1 cellular context compared by ENCODE assay signal in the genomic region with DNA sequence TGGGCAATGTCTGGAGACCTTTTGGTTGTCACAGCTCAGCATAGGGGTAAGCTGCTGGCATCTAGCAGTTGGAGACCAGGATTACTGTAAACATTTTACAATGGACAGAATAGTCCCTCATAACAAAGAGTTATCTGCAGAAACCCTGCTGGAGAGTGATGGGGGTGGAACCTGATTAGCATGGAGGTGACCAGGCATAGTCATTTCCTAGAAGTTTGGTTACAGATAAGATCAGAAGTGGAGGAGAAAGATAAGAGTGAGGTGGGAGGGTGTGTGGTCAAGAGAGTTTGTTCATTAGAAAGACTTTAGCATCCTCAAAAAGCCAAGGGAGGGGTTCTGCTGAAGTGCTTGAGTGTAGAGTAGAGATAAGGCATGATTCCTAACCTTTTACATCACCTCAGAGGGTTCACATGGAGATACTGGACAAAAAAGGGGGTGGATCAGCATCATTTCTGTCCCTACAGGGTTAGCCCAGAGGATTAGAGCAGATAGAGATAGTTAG.
A peak's percentile ranks its signal among the peaks of the same experiment; 100 is the strongest.
TF ChIP-seq lines count a peak whose summit lies in the region.

No MANE protein-coding gene starts in this region.

TF ChIP-seq in HEK293, 187 proteins besides CTCF, POLR2A, EP300 and RAD21 (continued from another document and continues in another):
- TF ChIP-seq, protein P1, sequence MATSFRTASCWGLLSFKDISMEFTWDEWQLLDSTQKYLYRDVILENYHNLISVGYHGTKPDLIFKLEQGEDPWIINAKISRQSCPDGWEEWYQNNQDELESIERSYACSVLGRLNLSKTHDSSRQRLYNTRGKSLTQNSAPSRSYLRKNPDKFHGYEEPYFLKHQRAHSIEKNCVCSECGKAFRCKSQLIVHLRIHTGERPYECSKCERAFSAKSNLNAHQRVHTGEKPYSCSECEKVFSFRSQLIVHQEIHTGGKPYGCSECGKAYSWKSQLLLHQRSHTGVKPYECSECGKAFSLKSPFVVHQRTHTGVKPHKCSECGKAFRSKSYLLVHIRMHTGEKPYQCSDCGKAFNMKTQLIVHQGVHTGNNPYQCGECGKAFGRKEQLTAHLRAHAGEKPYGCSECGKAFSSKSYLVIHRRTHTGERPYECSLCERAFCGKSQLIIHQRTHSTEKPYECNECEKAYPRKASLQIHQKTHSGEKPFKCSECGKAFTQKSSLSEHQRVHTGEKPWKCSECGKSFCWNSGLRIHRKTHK (tag by site-specific recombination; IDR thresholded peaks at IDR 0.05), result no peak
- no peak for TF ChIP-seq ZNF48 (tag by site-specific recombination; IDR thresholded peaks at IDR 0.05)
- TF ChIP-seq, protein P2, sequence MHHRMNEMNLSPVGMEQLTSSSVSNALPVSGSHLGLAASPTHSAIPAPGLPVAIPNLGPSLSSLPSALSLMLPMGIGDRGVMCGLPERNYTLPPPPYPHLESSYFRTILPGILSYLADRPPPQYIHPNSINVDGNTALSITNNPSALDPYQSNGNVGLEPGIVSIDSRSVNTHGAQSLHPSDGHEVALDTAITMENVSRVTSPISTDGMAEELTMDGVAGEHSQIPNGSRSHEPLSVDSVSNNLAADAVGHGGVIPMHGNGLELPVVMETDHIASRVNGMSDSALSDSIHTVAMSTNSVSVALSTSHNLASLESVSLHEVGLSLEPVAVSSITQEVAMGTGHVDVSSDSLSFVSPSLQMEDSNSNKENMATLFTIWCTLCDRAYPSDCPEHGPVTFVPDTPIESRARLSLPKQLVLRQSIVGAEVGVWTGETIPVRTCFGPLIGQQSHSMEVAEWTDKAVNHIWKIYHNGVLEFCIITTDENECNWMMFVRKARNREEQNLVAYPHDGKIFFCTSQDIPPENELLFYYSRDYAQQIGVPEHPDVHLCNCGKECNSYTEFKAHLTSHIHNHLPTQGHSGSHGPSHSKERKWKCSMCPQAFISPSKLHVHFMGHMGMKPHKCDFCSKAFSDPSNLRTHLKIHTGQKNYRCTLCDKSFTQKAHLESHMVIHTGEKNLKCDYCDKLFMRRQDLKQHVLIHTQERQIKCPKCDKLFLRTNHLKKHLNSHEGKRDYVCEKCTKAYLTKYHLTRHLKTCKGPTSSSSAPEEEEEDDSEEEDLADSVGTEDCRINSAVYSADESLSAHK (tag by site-specific recombination; IDR thresholded peaks at IDR 0.05), result no peak
- TF ChIP-seq, protein P3, sequence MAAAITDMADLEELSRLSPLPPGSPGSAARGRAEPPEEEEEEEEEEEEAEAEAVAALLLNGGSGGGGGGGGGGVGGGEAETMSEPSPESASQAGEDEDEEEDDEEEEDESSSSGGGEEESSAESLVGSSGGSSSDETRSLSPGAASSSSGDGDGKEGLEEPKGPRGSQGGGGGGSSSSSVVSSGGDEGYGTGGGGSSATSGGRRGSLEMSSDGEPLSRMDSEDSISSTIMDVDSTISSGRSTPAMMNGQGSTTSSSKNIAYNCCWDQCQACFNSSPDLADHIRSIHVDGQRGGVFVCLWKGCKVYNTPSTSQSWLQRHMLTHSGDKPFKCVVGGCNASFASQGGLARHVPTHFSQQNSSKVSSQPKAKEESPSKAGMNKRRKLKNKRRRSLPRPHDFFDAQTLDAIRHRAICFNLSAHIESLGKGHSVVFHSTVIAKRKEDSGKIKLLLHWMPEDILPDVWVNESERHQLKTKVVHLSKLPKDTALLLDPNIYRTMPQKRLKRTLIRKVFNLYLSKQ (tag by site-specific recombination; IDR thresholded peaks at IDR 0.05; ENCODE audit: borderline replicate concordance), result no peak
- no peak for TF ChIP-seq ZNF837 (tag by site-specific recombination; IDR thresholded peaks at IDR 0.05)
- TF ChIP-seq, protein P4, sequence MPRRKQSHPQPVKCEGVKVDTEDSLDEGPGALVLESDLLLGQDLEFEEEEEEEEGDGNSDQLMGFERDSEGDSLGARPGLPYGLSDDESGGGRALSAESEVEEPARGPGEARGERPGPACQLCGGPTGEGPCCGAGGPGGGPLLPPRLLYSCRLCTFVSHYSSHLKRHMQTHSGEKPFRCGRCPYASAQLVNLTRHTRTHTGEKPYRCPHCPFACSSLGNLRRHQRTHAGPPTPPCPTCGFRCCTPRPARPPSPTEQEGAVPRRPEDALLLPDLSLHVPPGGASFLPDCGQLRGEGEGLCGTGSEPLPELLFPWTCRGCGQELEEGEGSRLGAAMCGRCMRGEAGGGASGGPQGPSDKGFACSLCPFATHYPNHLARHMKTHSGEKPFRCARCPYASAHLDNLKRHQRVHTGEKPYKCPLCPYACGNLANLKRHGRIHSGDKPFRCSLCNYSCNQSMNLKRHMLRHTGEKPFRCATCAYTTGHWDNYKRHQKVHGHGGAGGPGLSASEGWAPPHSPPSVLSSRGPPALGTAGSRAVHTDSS (tag by site-specific recombination; IDR thresholded peaks at IDR 0.05), result no peak
- TF ChIP-seq KLF7 (tag by site-specific recombination; IDR thresholded peaks at IDR 0.05; ENCODE audit: borderline replicate concordance), result no peak
- 0 out of 2 replicates have a peak, but pooled peaks have one; percentile 47 for TF ChIP-seq ZBTB21 (tag by site-specific recombination; IDR thresholded peaks at IDR 0.05)
- TF ChIP-seq TRIM28 (IDR thresholded peaks at IDR 0.05; ENCODE audit: borderline replicate concordance, low read length), result no peak
- TF ChIP-seq SP3 (tag by site-specific recombination; IDR thresholded peaks at IDR 0.05), result no peak
- TF ChIP-seq, protein P5, sequence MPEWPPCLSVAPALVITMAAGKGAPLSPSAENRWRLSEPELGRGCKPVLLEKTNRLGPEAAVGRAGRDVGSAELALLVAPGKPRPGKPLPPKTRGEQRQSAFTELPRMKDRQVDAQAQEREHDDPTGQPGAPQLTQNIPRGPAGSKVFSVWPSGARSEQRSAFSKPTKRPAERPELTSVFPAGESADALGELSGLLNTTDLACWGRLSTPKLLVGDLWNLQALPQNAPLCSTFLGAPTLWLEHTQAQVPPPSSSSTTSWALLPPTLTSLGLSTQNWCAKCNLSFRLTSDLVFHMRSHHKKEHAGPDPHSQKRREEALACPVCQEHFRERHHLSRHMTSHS (tag by site-specific recombination; IDR thresholded peaks at IDR 0.05), result no peak
- no peak for TF ChIP-seq ZNF76 (tag by site-specific recombination; IDR thresholded peaks at IDR 0.05; ENCODE audit: borderline replicate concordance, low read depth)
- no peak for TF ChIP-seq ZNF223 (tag by site-specific recombination; IDR thresholded peaks at IDR 0.05)
- TF ChIP-seq, protein P6, sequence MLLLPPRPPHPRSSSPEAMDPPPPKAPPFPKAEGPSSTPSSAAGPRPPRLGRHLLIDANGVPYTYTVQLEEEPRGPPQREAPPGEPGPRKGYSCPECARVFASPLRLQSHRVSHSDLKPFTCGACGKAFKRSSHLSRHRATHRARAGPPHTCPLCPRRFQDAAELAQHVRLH (tag by site-specific recombination; IDR thresholded peaks at IDR 0.05), result no peak
- TF ChIP-seq, protein P7, sequence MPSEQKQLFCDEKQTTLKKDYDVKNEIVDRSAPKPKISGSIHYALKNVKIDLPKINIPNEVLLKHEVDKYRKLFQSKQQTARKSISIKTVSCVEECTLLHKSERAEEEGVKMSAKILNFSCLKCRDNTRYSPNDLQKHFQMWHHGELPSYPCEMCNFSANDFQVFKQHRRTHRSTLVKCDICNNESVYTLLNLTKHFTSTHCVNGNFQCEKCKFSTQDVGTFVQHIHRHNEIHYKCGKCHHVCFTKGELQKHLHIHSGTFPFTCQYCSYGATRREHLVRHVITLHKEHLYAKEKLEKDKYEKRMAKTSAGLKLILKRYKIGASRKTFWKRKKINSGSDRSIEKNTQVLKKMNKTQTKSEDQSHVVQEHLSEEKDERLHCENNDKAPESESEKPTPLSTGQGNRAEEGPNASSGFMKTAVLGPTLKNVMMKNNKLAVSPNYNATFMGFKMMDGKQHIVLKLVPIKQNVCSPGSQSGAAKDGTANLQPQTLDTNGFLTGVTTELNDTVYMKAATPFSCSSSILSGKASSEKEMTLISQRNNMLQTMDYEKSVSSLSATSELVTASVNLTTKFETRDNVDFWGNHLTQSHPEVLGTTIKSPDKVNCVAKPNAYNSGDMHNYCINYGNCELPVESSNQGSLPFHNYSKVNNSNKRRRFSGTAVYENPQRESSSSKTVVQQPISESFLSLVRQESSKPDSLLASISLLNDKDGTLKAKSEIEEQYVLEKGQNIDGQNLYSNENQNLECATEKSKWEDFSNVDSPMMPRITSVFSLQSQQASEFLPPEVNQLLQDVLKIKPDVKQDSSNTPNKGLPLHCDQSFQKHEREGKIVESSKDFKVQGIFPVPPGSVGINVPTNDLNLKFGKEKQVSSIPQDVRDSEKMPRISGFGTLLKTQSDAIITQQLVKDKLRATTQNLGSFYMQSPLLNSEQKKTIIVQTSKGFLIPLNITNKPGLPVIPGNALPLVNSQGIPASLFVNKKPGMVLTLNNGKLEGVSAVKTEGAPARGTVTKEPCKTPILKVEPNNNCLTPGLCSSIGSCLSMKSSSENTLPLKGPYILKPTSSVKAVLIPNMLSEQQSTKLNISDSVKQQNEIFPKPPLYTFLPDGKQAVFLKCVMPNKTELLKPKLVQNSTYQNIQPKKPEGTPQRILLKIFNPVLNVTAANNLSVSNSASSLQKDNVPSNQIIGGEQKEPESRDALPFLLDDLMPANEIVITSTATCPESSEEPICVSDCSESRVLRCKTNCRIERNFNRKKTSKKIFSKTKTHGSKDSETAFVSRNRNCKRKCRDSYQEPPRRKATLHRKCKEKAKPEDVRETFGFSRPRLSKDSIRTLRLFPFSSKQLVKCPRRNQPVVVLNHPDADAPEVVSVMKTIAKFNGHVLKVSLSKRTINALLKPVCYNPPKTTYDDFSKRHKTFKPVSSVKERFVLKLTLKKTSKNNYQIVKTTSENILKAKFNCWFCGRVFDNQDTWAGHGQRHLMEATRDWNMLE (tag by site-specific recombination; conservative IDR thresholded peaks at IDR 0.05; ENCODE audit: low read depth), result no peak
- TF ChIP-seq, protein P8, sequence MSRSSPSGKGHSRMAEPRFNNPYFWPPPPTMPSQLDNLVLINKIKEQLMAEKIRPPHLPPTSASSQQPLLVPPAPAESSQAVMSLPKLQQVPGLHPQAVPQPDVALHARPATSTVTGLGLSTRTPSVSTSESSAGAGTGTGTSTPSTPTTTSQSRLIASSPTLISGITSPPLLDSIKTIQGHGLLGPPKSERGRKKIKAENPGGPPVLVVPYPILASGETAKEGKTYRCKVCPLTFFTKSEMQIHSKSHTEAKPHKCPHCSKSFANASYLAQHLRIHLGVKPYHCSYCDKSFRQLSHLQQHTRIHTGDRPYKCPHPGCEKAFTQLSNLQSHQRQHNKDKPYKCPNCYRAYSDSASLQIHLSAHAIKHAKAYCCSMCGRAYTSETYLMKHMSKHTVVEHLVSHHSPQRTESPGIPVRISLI (tag by site-specific recombination; IDR thresholded peaks at IDR 0.05), result no peak
- no peak for TF ChIP-seq MZF1 (tag by site-specific recombination; IDR thresholded peaks at IDR 0.05; ENCODE audit: borderline replicate concordance)
- TF ChIP-seq ZNF211 (tag by site-specific recombination; IDR thresholded peaks at IDR 0.05; ENCODE audit: low read depth), result no peak
- TF ChIP-seq ZBTB1 (tag by site-specific recombination; IDR thresholded peaks at IDR 0.05), result no peak
- no peak for TF ChIP-seq ZNF701 (tag by site-specific recombination; IDR thresholded peaks at IDR 0.05)
- TF ChIP-seq, protein P9, sequence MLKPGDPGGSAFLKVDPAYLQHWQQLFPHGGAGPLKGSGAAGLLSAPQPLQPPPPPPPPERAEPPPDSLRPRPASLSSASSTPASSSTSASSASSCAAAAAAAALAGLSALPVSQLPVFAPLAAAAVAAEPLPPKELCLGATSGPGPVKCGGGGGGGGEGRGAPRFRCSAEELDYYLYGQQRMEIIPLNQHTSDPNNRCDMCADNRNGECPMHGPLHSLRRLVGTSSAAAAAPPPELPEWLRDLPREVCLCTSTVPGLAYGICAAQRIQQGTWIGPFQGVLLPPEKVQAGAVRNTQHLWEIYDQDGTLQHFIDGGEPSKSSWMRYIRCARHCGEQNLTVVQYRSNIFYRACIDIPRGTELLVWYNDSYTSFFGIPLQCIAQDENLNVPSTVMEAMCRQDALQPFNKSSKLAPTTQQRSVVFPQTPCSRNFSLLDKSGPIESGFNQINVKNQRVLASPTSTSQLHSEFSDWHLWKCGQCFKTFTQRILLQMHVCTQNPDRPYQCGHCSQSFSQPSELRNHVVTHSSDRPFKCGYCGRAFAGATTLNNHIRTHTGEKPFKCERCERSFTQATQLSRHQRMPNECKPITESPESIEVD (tag by site-specific recombination; IDR thresholded peaks at IDR 0.05), result no peak
- no peak for TF ChIP-seq ZNF302 (tag by site-specific recombination; IDR thresholded peaks at IDR 0.05; ENCODE audit: low read depth)
- TF ChIP-seq ZNF791 (tag by site-specific recombination; IDR thresholded peaks at IDR 0.05), result no peak
- no peak for TF ChIP-seq SP2 (tag by site-specific recombination; IDR thresholded peaks at IDR 0.05)
- TF ChIP-seq, protein P10, sequence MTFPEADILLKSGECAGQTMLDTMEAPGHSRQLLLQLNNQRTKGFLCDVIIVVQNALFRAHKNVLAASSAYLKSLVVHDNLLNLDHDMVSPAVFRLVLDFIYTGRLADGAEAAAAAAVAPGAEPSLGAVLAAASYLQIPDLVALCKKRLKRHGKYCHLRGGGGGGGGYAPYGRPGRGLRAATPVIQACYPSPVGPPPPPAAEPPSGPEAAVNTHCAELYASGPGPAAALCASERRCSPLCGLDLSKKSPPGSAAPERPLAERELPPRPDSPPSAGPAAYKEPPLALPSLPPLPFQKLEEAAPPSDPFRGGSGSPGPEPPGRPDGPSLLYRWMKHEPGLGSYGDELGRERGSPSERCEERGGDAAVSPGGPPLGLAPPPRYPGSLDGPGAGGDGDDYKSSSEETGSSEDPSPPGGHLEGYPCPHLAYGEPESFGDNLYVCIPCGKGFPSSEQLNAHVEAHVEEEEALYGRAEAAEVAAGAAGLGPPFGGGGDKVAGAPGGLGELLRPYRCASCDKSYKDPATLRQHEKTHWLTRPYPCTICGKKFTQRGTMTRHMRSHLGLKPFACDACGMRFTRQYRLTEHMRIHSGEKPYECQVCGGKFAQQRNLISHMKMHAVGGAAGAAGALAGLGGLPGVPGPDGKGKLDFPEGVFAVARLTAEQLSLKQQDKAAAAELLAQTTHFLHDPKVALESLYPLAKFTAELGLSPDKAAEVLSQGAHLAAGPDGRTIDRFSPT (tag by site-specific recombination; IDR thresholded peaks at IDR 0.05), result no peak
- TF ChIP-seq ZIC2 (tag by site-specific recombination; IDR thresholded peaks at IDR 0.05), result peak; percentile 27; the same call in 1 of the 2 replicates
- TF ChIP-seq ZFHX2 (tag by site-specific recombination; conservative IDR thresholded peaks at IDR 0.05), result peak; percentile 90
- TF ChIP-seq, protein P11, sequence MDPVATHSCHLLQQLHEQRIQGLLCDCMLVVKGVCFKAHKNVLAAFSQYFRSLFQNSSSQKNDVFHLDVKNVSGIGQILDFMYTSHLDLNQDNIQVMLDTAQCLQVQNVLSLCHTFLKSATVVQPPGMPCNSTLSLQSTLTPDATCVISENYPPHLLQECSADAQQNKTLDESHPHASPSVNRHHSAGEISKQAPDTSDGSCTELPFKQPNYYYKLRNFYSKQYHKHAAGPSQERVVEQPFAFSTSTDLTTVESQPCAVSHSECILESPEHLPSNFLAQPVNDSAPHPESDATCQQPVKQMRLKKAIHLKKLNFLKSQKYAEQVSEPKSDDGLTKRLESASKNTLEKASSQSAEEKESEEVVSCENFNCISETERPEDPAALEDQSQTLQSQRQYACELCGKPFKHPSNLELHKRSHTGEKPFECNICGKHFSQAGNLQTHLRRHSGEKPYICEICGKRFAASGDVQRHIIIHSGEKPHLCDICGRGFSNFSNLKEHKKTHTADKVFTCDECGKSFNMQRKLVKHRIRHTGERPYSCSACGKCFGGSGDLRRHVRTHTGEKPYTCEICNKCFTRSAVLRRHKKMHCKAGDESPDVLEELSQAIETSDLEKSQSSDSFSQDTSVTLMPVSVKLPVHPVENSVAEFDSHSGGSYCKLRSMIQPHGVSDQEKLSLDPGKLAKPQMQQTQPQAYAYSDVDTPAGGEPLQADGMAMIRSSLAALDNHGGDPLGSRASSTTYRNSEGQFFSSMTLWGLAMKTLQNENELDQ (tag by site-specific recombination; IDR thresholded peaks at IDR 0.05; ENCODE audit: low read depth), result no peak
- no peak for TF ChIP-seq ZNF274 (IDR thresholded peaks at IDR 0.05; ENCODE audit: low read length)
- no peak for TF ChIP-seq ZNF274 (tag by site-specific recombination; IDR thresholded peaks at IDR 0.05; ENCODE audit: borderline replicate concordance)
- no peak for TF ChIP-seq ZNF140 (tag by site-specific recombination; IDR thresholded peaks at IDR 0.05)
- peak; percentile 82 for TF ChIP-seq SP7 (tag by site-specific recombination; IDR thresholded peaks at IDR 0.05)
- no peak for TF ChIP-seq REPIN1 (tag by site-specific recombination; IDR thresholded peaks at IDR 0.05; ENCODE audit: low read depth)
